25 cellular contexts compared by ENCODE assay signal in the genomic region with DNA sequence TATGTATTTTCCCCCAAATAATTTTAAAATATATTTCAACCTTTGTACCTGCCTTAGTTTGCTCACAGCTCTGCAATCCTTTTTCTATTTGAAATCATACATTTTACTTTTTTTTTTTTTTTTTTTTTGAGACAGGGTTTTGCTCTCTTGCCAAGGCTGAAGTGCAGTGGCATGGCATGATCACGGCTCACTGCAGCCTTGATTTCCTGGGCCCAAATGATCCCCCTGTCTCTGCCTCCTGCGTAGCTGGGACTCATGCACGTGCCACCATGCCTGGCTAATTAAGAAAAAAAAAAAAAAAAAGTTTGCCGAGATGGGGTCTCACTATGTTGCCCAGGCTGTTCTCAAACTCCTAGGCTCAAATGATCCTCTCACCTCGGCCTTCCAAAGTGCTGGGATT. TPM values are rescaled to one million over a fixed set of nuclear protein-coding genes. Genes with fewer than 3 reads are reported as not detected.
"Had no signal": no experiment of that assay in that cellular context is flagged by ENCODE, and none has a peak within 500 bp of the region (broad histone marks: within the 10 kb centered on the region; RNA-seq: fewer than 3 reads in every experiment).

No MANE protein-coding gene starts in this region.

- H3K36me3 ChIP-seq: MG63 had no signal

- H3K4me2 ChIP-seq: PC-9 had no signal

- H3K27me3 ChIP-seq: MG63, Peyer's patch, SJSA1 had no signal

- H2AFZ ChIP-seq: PC-9 had no signal

- H3K9me3 ChIP-seq: MG63, Peyer's patch, SJSA1 had no signal

- DNase-seq: KBM-7; MG63; NCI-H1092; NCI-H1105 treated with DMSO at 0.1 percent for 48 hours; NCI-H1417 treated with DMSO at 0.1 percent for 48 hours; NCI-H146; NCI-H1694 treated with DMSO at 0.1 percent for 48 hours; NCI-H1930; NCI-H2081; NCI-H2107; NCI-H2227 treated with DMSO at 0.1 percent for 48 hours; NCI-H524; NCI-H526 treated with DMSO at 0.1 percent for 48 hours; NCI-H748 treated with DMSO at 0.1 percent for 48 hours; NK-92 treated with Interleukin-12 subunit alpha and Interleukin-12 subunit beta, amount 100 ng/mL, for 24 hours; OCI-M1; PC-9; Peyer's patch; Right ventricle myocardium superior; SIG-M5 had no signal

- H3K4me3 ChIP-seq: MG63, PC-9, Peyer's patch, SJSA1, SK-N-MC had no signal

- H3K27ac ChIP-seq: PC-9, Peyer's patch, SJSA1, SK-N-MC had no signal

- H3K4me1 ChIP-seq: Peyer's patch, SJSA1 had no signal

RNA-seq across cellular contexts. Expression of gene SYCP3, which starts 1.3 kb away (rescaled TPM):
- total RNA-seq: HT1080, NCI-H460, Peyer's patch, Right ventricle myocardium superior, RPMI7951, SJSA1 had no signal
